Comparison of ENCODE assay signal across 21 cellular contexts in genomic region chrX:153560466-153560865, GRCh38. TPM values are rescaled to one million over a fixed set of nuclear protein-coding genes. Genes with fewer than 3 reads are reported as not detected.
"Had no signal": no experiment of that assay in that cellular context is flagged by ENCODE, and none has a peak within 500 bp of the region (broad histone marks: within the 10 kb centered on the region; RNA-seq: fewer than 3 reads in every experiment).

No MANE protein-coding gene starts in this region.

- DNase-seq: NCI-H1092 treated with DMSO at 0.1 percent for 48 hours, NCI-H1436, NCI-H187, NCI-H2029, NCI-H2081 treated with DMSO at 0.1 percent for 48 hours, NCI-H2171, NCI-H226, NCI-H446, NCI-H510A, NCI-H524 treated with DMSO at 0.1 percent for 48 hours, NCI-H69, NCI-H774, RPMI8226, SIG-M5 had no signal

- H3K27me3 ChIP-seq: SJSA1 had no signal

- H3K4me3 ChIP-seq: SJSA1, SK-N-MC had no signal

- H3K9me3 ChIP-seq: SJSA1 had no signal

- H3K27ac ChIP-seq: SJSA1, SK-N-MC had no signal

- FAIRE-seq: RCC 7860 had no signal

- H3K4me1 ChIP-seq: SJSA1 had no signal

- H3K36me3 ChIP-seq: SJSA1 had no signal

RNA-seq across cellular contexts. Expression of gene ATP2B3, which starts 43.0 kb away (rescaled TPM):
- total RNA-seq: HT-29, LHCN-M2, MCF 10A, Right ventricle myocardium superior, SJSA1 had no signal
